ENCODE assay signal across 1 cellular context in the genomic region with DNA sequence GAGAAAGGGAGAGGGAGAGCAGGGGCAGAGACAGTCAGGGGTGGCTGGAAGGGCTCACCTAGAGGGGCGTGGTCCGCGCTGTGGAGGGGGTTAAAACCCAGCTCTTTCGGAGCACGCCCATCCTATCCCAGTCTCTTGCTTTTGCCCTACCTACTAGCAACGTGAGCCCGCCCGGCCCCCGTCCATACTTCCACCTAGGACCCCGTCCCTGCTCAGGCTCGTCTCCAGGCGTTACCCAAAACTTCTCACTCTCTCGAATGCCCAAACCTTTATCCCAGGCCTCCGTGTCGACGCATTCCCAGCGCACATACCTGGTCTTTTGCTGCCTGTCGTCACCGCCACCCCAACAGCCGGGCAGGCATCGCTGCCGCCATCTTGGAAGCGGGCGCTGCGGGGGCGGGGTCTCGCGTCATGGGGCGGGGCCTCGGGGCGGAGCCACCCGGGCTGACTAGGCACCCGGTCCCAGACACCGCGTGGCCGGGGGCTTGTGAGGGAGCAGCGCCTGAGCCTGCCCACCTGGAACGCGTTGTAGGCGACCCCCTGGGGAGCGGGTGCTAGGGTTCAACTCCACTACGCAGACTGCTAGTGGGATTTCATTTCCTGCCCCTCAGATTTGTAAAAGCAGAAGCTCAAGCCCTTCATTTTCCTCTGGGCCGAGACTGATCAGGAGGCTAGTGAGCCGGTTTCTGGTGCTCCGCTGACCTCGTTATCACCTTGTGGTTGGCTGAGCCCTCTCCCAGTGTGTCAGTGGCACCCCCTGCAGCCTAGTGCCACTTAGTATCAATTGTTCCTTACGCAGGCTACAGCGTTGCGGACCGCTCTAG.
TF ChIP-seq lines count a peak whose summit lies in the region.

A gene (minus strand): TSS at position 396 of the 824 bp plus-strand sequence. CDS start 1,447 bp downstream, outside the sequence.

TF ChIP-seq in K562, 482 proteins besides CTCF, POLR2A, EP300 and RAD21 (continued from another document and continues in another):
- TF ChIP-seq ETV1 (tag; conservative IDR thresholded peaks at IDR 0.05; ENCODE audit: low read depth) (0 out of 2 replicates have a peak, but pooled peaks have one; percentile 30), SAFB (IDR thresholded peaks at IDR 0.05; ENCODE audit: borderline replicate concordance, low read depth, low read length) (no peak), ZNF124 (CRISPR knock-in tag; IDR thresholded peaks at IDR 0.05) (no peak), ZNF699 (CRISPR knock-in tag; IDR thresholded peaks at IDR 0.05; ENCODE audit: insufficient replicate concordance) (no peak), MEF2A (IDR thresholded peaks at IDR 0.05; ENCODE audit: control insufficient read depth, low read depth, low read length) (no peak), ZNF263 (CRISPR knock-in tag; IDR thresholded peaks at IDR 0.05; ENCODE audit: borderline replicate concordance) (peak; percentile 43; the same call in 1 of the 2 replicates), KDM1A (IDR thresholded peaks at IDR 0.05) (peak in 1 of 2 experiments; percentile 22; a peak in 1 of 4 replicates), MTA3 (IDR thresholded peaks at IDR 0.05; ENCODE audit: borderline replicate concordance) (peak; percentile 90), ZNF316 (IDR thresholded peaks at IDR 0.05) (0 out of 2 replicates have a peak, but pooled peaks have one; percentile 27), SMARCA4 (IDR thresholded peaks at IDR 0.05) (peak; percentile 57; the same call in 1 of the 2 replicates), ZNF174 (CRISPR knock-in tag; IDR thresholded peaks at IDR 0.05) (no peak), MCM5 (IDR thresholded peaks at IDR 0.05; ENCODE audit: low read depth) (no peak), CCNT2 (IDR thresholded peaks at IDR 0.05; ENCODE audit: borderline replicate concordance, extremely low read depth, insufficient read length, low read depth, low read length) (peak; percentile 49), ELF2 (CRISPR knock-in tag; IDR thresholded peaks at IDR 0.05) (no peak), HLTF (IDR thresholded peaks at IDR 0.05) (no peak; the same call in 1 of the 2 replicates), GATAD2A (IDR thresholded peaks at IDR 0.05) (no peak), RFX7 (CRISPR knock-in tag; IDR thresholded peaks at IDR 0.05) (no peak), NFE2L1 (tag; IDR thresholded peaks at IDR 0.05; ENCODE audit: borderline replicate concordance, low read depth) (no peak), FOXP1 (CRISPR knock-in tag; IDR thresholded peaks at IDR 0.05) (peak; percentile 16; the same call in 1 of the 2 replicates), NRF1 (conservative IDR thresholded peaks at IDR 0.05 in 1 of 2, IDR thresholded peaks at IDR 0.05 in 1 of 2) (peak; percentile 47 to 65), BRCA1 (IDR thresholded peaks at IDR 0.05) (no peak), BRCA1 (CRISPR knock-in tag; IDR thresholded peaks at IDR 0.05) (no peak), ZC3H8 (IDR thresholded peaks at IDR 0.05) (no peak), CHD2 (IDR thresholded peaks at IDR 0.05; ENCODE audit: low read depth, low read length) (no peak), ZNF695 (CRISPR knock-in tag; IDR thresholded peaks at IDR 0.05) (no peak), PTRF (tag; IDR thresholded peaks at IDR 0.05) (no peak), NR2F6 (CRISPR knock-in tag; IDR thresholded peaks at IDR 0.05) (0 out of 2 replicates have a peak, but pooled peaks have one; percentile 9), POU5F1 (IDR thresholded peaks at IDR 0.05; ENCODE audit: borderline replicate concordance, low read depth, low read length, partially characterized antibody) (no peak), ERF (CRISPR knock-in tag; IDR thresholded peaks at IDR 0.05) (no peak)
- TF ChIP-seq, protein P1, sequence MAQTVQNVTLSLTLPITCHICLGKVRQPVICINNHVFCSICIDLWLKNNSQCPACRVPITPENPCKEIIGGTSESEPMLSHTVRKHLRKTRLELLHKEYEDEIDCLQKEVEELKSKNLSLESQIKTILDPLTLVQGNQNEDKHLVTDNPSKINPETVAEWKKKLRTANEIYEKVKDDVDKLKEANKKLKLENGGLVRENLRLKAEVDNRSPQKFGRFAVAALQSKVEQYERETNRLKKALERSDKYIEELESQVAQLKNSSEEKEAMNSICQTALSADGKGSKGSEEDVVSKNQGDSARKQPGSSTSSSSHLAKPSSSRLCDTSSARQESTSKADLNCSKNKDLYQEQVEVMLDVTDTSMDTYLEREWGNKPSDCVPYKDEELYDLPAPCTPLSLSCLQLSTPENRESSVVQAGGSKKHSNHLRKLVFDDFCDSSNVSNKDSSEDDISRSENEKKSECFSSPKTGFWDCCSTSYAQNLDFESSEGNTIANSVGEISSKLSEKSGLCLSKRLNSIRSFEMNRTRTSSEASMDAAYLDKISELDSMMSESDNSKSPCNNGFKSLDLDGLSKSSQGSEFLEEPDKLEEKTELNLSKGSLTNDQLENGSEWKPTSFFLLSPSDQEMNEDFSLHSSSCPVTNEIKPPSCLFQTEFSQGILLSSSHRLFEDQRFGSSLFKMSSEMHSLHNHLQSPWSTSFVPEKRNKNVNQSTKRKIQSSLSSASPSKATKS (CRISPR knock-in tag; IDR thresholded peaks at IDR 0.05), result no peak
- TF ChIP-seq, protein P2, sequence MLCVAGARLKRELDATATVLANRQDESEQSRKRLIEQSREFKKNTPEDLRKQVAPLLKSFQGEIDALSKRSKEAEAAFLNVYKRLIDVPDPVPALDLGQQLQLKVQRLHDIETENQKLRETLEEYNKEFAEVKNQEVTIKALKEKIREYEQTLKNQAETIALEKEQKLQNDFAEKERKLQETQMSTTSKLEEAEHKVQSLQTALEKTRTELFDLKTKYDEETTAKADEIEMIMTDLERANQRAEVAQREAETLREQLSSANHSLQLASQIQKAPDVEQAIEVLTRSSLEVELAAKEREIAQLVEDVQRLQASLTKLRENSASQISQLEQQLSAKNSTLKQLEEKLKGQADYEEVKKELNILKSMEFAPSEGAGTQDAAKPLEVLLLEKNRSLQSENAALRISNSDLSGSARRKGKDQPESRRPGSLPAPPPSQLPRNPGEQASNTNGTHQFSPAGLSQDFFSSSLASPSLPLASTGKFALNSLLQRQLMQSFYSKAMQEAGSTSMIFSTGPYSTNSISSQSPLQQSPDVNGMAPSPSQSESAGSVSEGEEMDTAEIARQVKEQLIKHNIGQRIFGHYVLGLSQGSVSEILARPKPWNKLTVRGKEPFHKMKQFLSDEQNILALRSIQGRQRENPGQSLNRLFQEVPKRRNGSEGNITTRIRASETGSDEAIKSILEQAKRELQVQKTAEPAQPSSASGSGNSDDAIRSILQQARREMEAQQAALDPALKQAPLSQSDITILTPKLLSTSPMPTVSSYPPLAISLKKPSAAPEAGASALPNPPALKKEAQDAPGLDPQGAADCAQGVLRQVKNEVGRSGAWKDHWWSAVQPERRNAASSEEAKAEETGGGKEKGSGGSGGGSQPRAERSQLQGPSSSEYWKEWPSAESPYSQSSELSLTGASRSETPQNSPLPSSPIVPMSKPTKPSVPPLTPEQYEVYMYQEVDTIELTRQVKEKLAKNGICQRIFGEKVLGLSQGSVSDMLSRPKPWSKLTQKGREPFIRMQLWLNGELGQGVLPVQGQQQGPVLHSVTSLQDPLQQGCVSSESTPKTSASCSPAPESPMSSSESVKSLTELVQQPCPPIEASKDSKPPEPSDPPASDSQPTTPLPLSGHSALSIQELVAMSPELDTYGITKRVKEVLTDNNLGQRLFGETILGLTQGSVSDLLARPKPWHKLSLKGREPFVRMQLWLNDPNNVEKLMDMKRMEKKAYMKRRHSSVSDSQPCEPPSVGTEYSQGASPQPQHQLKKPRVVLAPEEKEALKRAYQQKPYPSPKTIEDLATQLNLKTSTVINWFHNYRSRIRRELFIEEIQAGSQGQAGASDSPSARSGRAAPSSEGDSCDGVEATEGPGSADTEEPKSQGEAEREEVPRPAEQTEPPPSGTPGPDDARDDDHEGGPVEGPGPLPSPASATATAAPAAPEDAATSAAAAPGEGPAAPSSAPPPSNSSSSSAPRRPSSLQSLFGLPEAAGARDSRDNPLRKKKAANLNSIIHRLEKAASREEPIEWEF (CRISPR knock-in tag; IDR thresholded peaks at IDR 0.05), result no peak
- TF ChIP-seq, protein P3, sequence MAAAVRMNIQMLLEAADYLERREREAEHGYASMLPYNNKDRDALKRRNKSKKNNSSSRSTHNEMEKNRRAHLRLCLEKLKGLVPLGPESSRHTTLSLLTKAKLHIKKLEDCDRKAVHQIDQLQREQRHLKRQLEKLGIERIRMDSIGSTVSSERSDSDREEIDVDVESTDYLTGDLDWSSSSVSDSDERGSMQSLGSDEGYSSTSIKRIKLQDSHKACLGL (CRISPR knock-in tag; IDR thresholded peaks at IDR 0.05; ENCODE audit: borderline replicate concordance, poor library complexity, severe bottlenecking), result peak; percentile 31
- TF ChIP-seq, protein P4, sequence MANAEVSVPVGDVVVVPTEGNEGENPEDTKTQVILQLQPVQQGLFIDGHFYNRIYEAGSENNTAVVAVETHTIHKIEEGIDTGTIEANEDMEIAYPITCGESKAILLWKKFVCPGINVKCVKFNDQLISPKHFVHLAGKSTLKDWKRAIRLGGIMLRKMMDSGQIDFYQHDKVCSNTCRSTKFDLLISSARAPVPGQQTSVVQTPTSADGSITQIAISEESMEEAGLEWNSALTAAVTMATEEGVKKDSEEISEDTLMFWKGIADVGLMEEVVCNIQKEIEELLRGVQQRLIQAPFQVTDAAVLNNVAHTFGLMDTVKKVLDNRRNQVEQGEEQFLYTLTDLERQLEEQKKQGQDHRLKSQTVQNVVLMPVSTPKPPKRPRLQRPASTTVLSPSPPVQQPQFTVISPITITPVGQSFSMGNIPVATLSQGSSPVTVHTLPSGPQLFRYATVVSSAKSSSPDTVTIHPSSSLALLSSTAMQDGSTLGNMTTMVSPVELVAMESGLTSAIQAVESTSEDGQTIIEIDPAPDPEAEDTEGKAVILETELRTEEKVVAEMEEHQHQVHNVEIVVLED (CRISPR knock-in tag; IDR thresholded peaks at IDR 0.05), result no peak
- TF ChIP-seq, protein P5, sequence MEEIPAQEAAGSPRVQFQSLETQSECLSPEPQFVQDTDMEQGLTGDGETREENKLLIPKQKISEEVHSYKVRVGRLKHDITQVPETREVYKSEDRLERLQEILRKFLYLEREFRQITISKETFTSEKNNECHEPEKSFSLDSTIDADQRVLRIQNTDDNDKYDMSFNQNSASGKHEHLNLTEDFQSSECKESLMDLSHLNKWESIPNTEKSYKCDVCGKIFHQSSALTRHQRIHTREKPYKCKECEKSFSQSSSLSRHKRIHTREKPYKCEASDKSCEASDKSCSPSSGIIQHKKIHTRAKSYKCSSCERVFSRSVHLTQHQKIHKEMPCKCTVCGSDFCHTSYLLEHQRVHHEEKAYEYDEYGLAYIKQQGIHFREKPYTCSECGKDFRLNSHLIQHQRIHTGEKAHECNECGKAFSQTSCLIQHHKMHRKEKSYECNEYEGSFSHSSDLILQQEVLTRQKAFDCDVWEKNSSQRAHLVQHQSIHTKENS (CRISPR knock-in tag; IDR thresholded peaks at IDR 0.05), result no peak
- TF ChIP-seq, protein P6, sequence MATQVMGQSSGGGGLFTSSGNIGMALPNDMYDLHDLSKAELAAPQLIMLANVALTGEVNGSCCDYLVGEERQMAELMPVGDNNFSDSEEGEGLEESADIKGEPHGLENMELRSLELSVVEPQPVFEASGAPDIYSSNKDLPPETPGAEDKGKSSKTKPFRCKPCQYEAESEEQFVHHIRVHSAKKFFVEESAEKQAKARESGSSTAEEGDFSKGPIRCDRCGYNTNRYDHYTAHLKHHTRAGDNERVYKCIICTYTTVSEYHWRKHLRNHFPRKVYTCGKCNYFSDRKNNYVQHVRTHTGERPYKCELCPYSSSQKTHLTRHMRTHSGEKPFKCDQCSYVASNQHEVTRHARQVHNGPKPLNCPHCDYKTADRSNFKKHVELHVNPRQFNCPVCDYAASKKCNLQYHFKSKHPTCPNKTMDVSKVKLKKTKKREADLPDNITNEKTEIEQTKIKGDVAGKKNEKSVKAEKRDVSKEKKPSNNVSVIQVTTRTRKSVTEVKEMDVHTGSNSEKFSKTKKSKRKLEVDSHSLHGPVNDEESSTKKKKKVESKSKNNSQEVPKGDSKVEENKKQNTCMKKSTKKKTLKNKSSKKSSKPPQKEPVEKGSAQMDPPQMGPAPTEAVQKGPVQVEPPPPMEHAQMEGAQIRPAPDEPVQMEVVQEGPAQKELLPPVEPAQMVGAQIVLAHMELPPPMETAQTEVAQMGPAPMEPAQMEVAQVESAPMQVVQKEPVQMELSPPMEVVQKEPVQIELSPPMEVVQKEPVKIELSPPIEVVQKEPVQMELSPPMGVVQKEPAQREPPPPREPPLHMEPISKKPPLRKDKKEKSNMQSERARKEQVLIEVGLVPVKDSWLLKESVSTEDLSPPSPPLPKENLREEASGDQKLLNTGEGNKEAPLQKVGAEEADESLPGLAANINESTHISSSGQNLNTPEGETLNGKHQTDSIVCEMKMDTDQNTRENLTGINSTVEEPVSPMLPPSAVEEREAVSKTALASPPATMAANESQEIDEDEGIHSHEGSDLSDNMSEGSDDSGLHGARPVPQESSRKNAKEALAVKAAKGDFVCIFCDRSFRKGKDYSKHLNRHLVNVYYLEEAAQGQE (CRISPR knock-in tag; IDR thresholded peaks at IDR 0.05; ENCODE audit: low read depth), result no peak
- TF ChIP-seq, protein P7, sequence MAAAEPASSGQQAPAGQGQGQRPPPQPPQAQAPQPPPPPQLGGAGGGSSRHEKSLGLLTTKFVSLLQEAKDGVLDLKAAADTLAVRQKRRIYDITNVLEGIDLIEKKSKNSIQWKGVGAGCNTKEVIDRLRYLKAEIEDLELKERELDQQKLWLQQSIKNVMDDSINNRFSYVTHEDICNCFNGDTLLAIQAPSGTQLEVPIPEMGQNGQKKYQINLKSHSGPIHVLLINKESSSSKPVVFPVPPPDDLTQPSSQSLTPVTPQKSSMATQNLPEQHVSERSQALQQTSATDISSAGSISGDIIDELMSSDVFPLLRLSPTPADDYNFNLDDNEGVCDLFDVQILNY (CRISPR knock-in tag; IDR thresholded peaks at IDR 0.05), result peak; percentile 69; the same call in 1 of the 2 replicates
